22 cellular contexts compared by ENCODE assay signal in genomic region chr12:116812238-116812637, GRCh38.
"Had no signal": no experiment of that assay in that cellular context is flagged by ENCODE, and none has a peak within 500 bp of the region (broad histone marks: within the 10 kb centered on the region; RNA-seq: fewer than 3 reads in every experiment).

No MANE protein-coding gene starts in this region.

- DNase-seq: activated CD4-positive, alpha-beta T cell treated with anti-CD3 and anti-CD28 coated beads for 4 hours; activated CD4-positive, alpha-beta T cell treated with anti-CD3 and anti-CD28 coated beads, Interleukin-2, amount 50 U/mL, for 48 hours; activated CD8-positive, alpha-beta memory T cell treated with anti-CD3 and anti-CD28 coated beads, Interleukin-2, amount 10 ng/mL, durations not matched to agents 7 days and 5 days; activated gamma-delta T cell; activated naive CD4-positive, alpha-beta T cell treated with anti-CD3 and anti-CD28 coated beads for 36 hours; activated T-cell treated with anti-CD3 and anti-CD28 coated beads, Interleukin-2, amount 50 U/mL, for 4 hours; amygdala; NCI-H1092; NCI-H1417; NCI-H2029 treated with DMSO at 0.1 percent for 48 hours; NCI-H446; NCI-H524; RPMI8226; T-helper 1 cell had no signal

- H3K9ac ChIP-seq: KMS-11 had no signal

- ATAC-seq: activated CD4-positive, CD25-positive, alpha-beta regulatory T cell treated with anti-CD3 and anti-CD28 coated beads, Interleukin-2, amount 50 U/mL, for 24 hours; activated CD8-positive, alpha-beta memory T cell treated with anti-CD3 and anti-CD28 coated beads, Interleukin-2, amount 10 ng/mL, durations not matched to agents 7 days and 5 days; activated T-cell treated with anti-CD3 and anti-CD28 coated beads, Interleukin-2, amount 50 U/mL, for 4 hours; Right ventricle myocardium inferior had no signal

- H3K4me1 Mint-ChIP-seq: activated CD8-positive, alpha-beta memory T cell treated with anti-CD3 and anti-CD28 coated beads, Interleukin-2, amount 10 ng/mL, durations not matched to agents 7 days and 5 days; brain had no signal

- H3K4me3 Mint-ChIP-seq: activated CD8-positive, alpha-beta memory T cell treated with anti-CD3 and anti-CD28 coated beads, Interleukin-2, amount 10 ng/mL, durations not matched to agents 7 days and 5 days; activated naive CD4-positive, alpha-beta T cell treated with anti-CD3 and anti-CD28 coated beads for 36 hours; activated naive CD8-positive, alpha-beta T cell; activated T-cell treated with anti-CD3 and anti-CD28 coated beads, Interleukin-2, amount 50 U/mL, for 4 hours; brain had no signal

- H3K4me3 ChIP-seq: SK-N-MC had no signal

- H3K4me2 ChIP-seq: KMS-11 had no signal

- H3K27me3 Mint-ChIP-seq: activated CD8-positive, alpha-beta memory T cell treated with anti-CD3 and anti-CD28 coated beads, Interleukin-2, amount 10 ng/mL, durations not matched to agents 7 days and 5 days; activated naive CD8-positive, alpha-beta T cell; brain; IgD-negative memory B cell had no signal

- H3K9me3 Mint-ChIP-seq: activated naive CD4-positive, alpha-beta T cell treated with anti-CD3 and anti-CD28 coated beads for 36 hours; activated T-cell treated with anti-CD3 and anti-CD28 coated beads, Interleukin-2, amount 50 U/mL, for 4 hours; brain; IgD-negative memory B cell had no signal

- H3K27ac ChIP-seq: KMS-11, SK-N-MC, VCaP had no signal

- H3K36me3 Mint-ChIP-seq: activated CD8-positive, alpha-beta memory T cell treated with anti-CD3 and anti-CD28 coated beads, Interleukin-2, amount 10 ng/mL, durations not matched to agents 7 days and 5 days; activated naive CD8-positive, alpha-beta T cell; IgD-negative memory B cell had no signal

- H3K27ac Mint-ChIP-seq: activated CD8-positive, alpha-beta memory T cell treated with anti-CD3 and anti-CD28 coated beads, Interleukin-2, amount 10 ng/mL, durations not matched to agents 7 days and 5 days; activated naive CD4-positive, alpha-beta T cell treated with anti-CD3 and anti-CD28 coated beads for 36 hours; activated naive CD8-positive, alpha-beta T cell had no signal
